ENCODE assay signal across 10 cellular contexts in the genomic region with DNA sequence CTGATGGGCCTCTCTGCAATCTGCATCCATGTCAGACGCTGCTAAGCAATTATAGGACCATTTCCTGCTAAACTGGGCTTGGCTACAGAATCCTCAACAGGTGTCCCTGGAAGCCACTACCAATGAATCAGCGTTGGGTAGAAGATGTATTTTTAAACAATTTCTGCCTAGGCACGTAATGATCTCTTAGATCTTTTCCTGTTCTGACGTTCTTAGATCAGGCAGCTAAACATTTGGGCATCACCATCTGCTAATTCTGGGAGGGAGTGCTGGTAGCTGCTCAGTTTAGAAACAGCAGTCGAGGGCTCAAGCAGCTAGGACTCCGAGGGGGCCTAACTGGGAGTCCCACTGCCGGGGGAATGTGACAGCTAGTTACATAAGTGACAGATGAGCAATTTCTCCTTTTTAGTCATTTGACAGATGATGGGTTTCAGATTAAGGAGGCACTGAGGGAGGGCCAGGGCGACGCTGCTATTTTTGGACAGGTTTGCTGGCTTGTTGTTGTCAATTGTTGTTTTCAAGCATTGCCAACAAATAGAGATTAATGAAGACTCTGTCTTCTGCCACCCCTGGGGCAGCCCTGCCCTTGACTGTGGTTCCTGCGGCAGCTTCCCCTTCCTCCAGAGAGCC.
A peak's percentile ranks its signal among the peaks of the same experiment; 100 is the strongest.
DNase-seq lines count a peak whose midpoint lies in the region; ATAC-seq, FAIRE-seq and TF ChIP-seq lines count a peak whose summit lies in the region.
"Had no signal": no experiment of that assay in that cellular context is flagged by ENCODE, and none has a peak within 500 bp of the region (broad histone marks: within the 10 kb centered on the region; RNA-seq: fewer than 3 reads in every experiment).

No MANE protein-coding gene starts in this region.

- WGBS in GM12878 (ENCODE audit: insufficient coverage, insufficient replicate concordance, low lambda C conversion rate, missing lambda C conversion rate): under 1% methylated on average over 10 of the region's 10 CpGs
- 17 to 29% methylated on average over 9 of the region's 10 CpGs for WGBS in esophagus squamous epithelium, 2 donors

- H3K36me3 ChIP-seq in GM12878 (ENCODE audit: control insufficient read depth in 2 of 2, insufficient read depth in 2 of 2, low read length in 1 of 2): no peaks in the 10 kb centered on the region
- H3K36me3 ChIP-seq in esophagus squamous epithelium: no peaks in the 10 kb centered on the region
- H3K36me3 ChIP-seq: BE2C had no signal

- in situ Hi-C loops in G401 (cut with HindIII; ENCODE audit: low sequenced_read_pairs): no loop called here
- in situ Hi-C loops in GM12878 (cut with MboI): no loop called here

- intact Hi-C loops in GM12878 (cut with micrococcal nuclease; ENCODE audit: unreplicated experiment): no loop called here
- intact Hi-C loops in esophagus squamous epithelium (cut with DNase I): no loop called here

- H3K9me3 ChIP-seq in GM12878 (replicated peaks; ENCODE audit: control insufficient read depth, insufficient read depth, low read length) (no peaks in the 10 kb centered on the region), esophagus squamous epithelium (no peaks in the 10 kb centered on the region)
- H3K9me3 ChIP-seq: BE2C had no signal

- TF ChIP-seq EP300 in GM12878 (IDR thresholded peaks at IDR 0.05; ENCODE audit: borderline replicate concordance in 1 of 2, control insufficient read depth in 1 of 2, low read depth in 2 of 2, low read length in 2 of 2): no peak

- H4K20me1 ChIP-seq in GM12878 (ENCODE audit: control insufficient read depth, insufficient read depth): no peaks in the 10 kb centered on the region

- H3K9me3 Mint-ChIP-seq in nephron progenitor cell (no peaks in the 10 kb centered on the region), progenitor cell of endocrine pancreas (ENCODE audit: low read depth) (no peaks in the 10 kb centered on the region)
- H3K9me3 Mint-ChIP-seq: activated naive CD4-positive, alpha-beta T cell treated with anti-CD3 and anti-CD28 coated beads, Interleukin-2, amount 50 U/mL, for 72 hours had no signal

- H3K36me3 Mint-ChIP-seq in nephron progenitor cell (ENCODE audit: low read depth) (peaks cover 28% of the 10 kb centered on the region), progenitor cell of endocrine pancreas (ENCODE audit: insufficient read depth) (peaks cover 18% of the 10 kb centered on the region)
- H3K36me3 Mint-ChIP-seq: activated naive CD4-positive, alpha-beta T cell treated with anti-CD3 and anti-CD28 coated beads, Interleukin-2, amount 50 U/mL, for 72 hours had no signal

- no peak for TF ChIP-seq RAD21 in GM12878 (IDR thresholded peaks at IDR 0.05; ENCODE audit: insufficient read depth, low read depth, low read length)

- DNase-seq in G401 (ENCODE audit: low spot score) (peak; percentile 85), GM12878 (ENCODE audit: low read depth, low spot score) (peak; percentile 41), nephron progenitor cell (no peak), esophagus squamous epithelium (lab: John Stamatoyannopoulos, UW) (no peak), left lobe of liver (ENCODE audit: low spot score) (no peak), progenitor cell of endocrine pancreas (ENCODE audit: low spot score, unreplicated experiment) (no peak)
- DNase-seq: BE2C had no signal

- SMC1A ChIA-PET in GM12878 (lab: Charles Lee; ENCODE audit: uncharacterized antibody, unreplicated experiment): no interaction called here

- RAD21 ChIA-PET in GM12878 (lab: Charles Lee; ENCODE audit: unreplicated experiment): no interaction called here

- H3K9ac ChIP-seq in GM12878 (ENCODE audit: control insufficient read depth, insufficient read depth, low read length): no peak overlapping the region

- H3K4me3 Mint-ChIP-seq in nephron progenitor cell (no peak overlapping the region), progenitor cell of endocrine pancreas (ENCODE audit: low read depth) (no peak overlapping the region)

- peaks cover 38% of the 10 kb centered on the region for H3K4me1 Mint-ChIP-seq in nephron progenitor cell
- peaks cover 2% of the 10 kb centered on the region for H3K4me1 Mint-ChIP-seq in progenitor cell of endocrine pancreas (ENCODE audit: low read depth)

- CTCF ChIA-PET in GM12878 (lab: Yijun Ruan, JAX): no interaction called here

- H3K27me3 Mint-ChIP-seq in nephron progenitor cell (ENCODE audit: low read depth, poor library complexity): no peaks in the 10 kb centered on the region
- no peaks in the 10 kb centered on the region for H3K27me3 Mint-ChIP-seq in progenitor cell of endocrine pancreas

- H3K4me1 ChIP-seq in GM12878 (ENCODE audit: control insufficient read depth, insufficient read depth, low read length) (peaks cover 15% of the 10 kb centered on the region), esophagus squamous epithelium (peaks cover 0 to 5% (median 0%) of the 10 kb centered on the region in 3 donors)
- H3K4me1 ChIP-seq: BE2C had no signal

- H3K27ac Mint-ChIP-seq in nephron progenitor cell: no peak overlapping the region
- H3K27ac Mint-ChIP-seq in progenitor cell of endocrine pancreas: no peak overlapping the region
- H3K27ac Mint-ChIP-seq: activated naive CD4-positive, alpha-beta T cell treated with anti-CD3 and anti-CD28 coated beads, Interleukin-2, amount 50 U/mL, for 72 hours had no signal

- H3K27ac ChIP-seq in GM12878 (ENCODE audit: control insufficient read depth, insufficient read depth) (no peak overlapping the region), esophagus squamous epithelium (no peak overlapping the region)

- TF ChIP-seq POLR2A in GM12878 (IDR thresholded peaks at IDR 0.05; ENCODE audit: low read depth, low read length) (no peak), esophagus squamous epithelium (IDR thresholded peaks at IDR 0.05) (no peak)

- TF ChIP-seq CTCF in GM12878 (IDR thresholded peaks at IDR 0.05 in 2 of 3, conservative IDR thresholded peaks at IDR 0.05 in 1 of 3; ENCODE audit: control insufficient read depth in 2 of 3, extremely low read depth in 1 of 3, insufficient read depth in 1 of 3, low read depth in 3 of 3, low read length in 3 of 3) (no peak), nephron progenitor cell (IDR thresholded peaks at IDR 0.05) (no peak), esophagus squamous epithelium (IDR thresholded peaks at IDR 0.05) (no peak), progenitor cell of endocrine pancreas (IDR thresholded peaks at IDR 0.05; ENCODE audit: unreplicated experiment) (no peak)

- peak; percentile 90 for ATAC-seq in GM19463 (IDR thresholded peaks at IDR 0.05; ENCODE audit: unreplicated experiment)
- ATAC-seq in HG03097 (IDR thresholded peaks at IDR 0.05; ENCODE audit: low FRiP score, unreplicated experiment): peak; percentile 56
- ATAC-seq in GM12878: peak; percentile 80
- no peak for ATAC-seq in left lobe of liver

- POLR2A ChIA-PET in GM12878 (lab: Charles Lee): interaction anchor here (1.2 kb wide), 1 partner anchor 16 kb away, joined by 4 read pairs; no protein-coding TSS in a partner anchor

- no peaks in the 10 kb centered on the region for H3K79me2 ChIP-seq in GM12878 (ENCODE audit: control insufficient read depth, insufficient read depth, low read length)

- H2AFZ ChIP-seq in GM12878 (ENCODE audit: control insufficient read depth, low read depth, low read length): no peak overlapping the region

- no TSS peak for BruUV-seq in GM12878 (replicated peaks; lab: Mats Ljungman, UMichigan)

- no peaks in the 10 kb centered on the region for H3K27me3 ChIP-seq in GM12878 (replicated peaks in 1 of 2; ENCODE audit: control insufficient read depth in 2 of 2, insufficient read depth in 2 of 2, low read length in 1 of 2)
- H3K27me3 ChIP-seq in esophagus squamous epithelium: no peaks in the 10 kb centered on the region
- H3K27me3 ChIP-seq: BE2C had no signal

- H3K4me2 ChIP-seq in GM12878 (ENCODE audit: control insufficient read depth, insufficient read depth): peak overlapping the region; percentile 36

- H3K4me3 ChIP-seq in GM12878 (no peak overlapping the region), esophagus squamous epithelium (no peak overlapping the region)

- FAIRE-seq in GM12878 (lab: Jason Lieb, UNC): peak; percentile 93

TF ChIP-seq in GM12878, 131 proteins besides CTCF, POLR2A, EP300 and RAD21 (continues in another document):
- TF ChIP-seq ZNF207 (IDR thresholded peaks at IDR 0.05; ENCODE audit: borderline replicate concordance) (no peak), MEF2B (IDR thresholded peaks at IDR 0.05; ENCODE audit: partially characterized antibody, poor library complexity, severe bottlenecking) (peak; percentile 35), HDGF (IDR thresholded peaks at IDR 0.05) (no peak), ETV6 (conservative IDR thresholded peaks at IDR 0.05 in 1 of 2, IDR thresholded peaks at IDR 0.05 in 1 of 2; ENCODE audit: borderline replicate concordance in 1 of 2, low read depth in 1 of 2) (no peak), FOS (IDR thresholded peaks at IDR 0.05; ENCODE audit: borderline replicate concordance, extremely low read depth, insufficient read length) (no peak), NFIC (IDR thresholded peaks at IDR 0.05; ENCODE audit: low read depth, low read length) (peak; percentile 71; the same call in 1 of the 2 replicates), ZNF384 (IDR thresholded peaks at IDR 0.05; ENCODE audit: borderline replicate concordance, low read depth, low read length) (no peak), POLR2AphosphoS5 (IDR thresholded peaks at IDR 0.05; ENCODE audit: low read length) (no peak), EED (IDR thresholded peaks at IDR 0.05; ENCODE audit: low read depth) (peak; percentile 70)

Comparison
In these comparisons a context has a peak if more than half of its experiments do, and no peak if none do; other contexts are left out.
1. DNase-seq: peak in G401 (single experiment) and GM12878 (single experiment); none in nephron progenitor cell (single experiment), esophagus squamous epithelium (single experiment), left lobe of liver (single experiment) and progenitor cell of endocrine pancreas (single experiment).